Comparison of ENCODE assay signal across 20 cellular contexts in genomic region chr6:55433446-55434130, GRCh38.
DNase-seq lines count a peak whose midpoint lies in the region; TF ChIP-seq lines count a peak whose summit lies in the region.
"Had no signal": no experiment of that assay in that cellular context is flagged by ENCODE, and none has a peak within 500 bp of the region (broad histone marks: within the 10 kb centered on the region; RNA-seq: fewer than 3 reads in every experiment).

No MANE protein-coding gene starts in this region.

- H3K27ac ChIP-seq in GM23248 (no peak overlapping the region), PC-9 (no peak overlapping the region)
- H3K27ac ChIP-seq: KMS-11, left ventricle myocardium inferior, psoas muscle, SJSA1, transverse colon had no signal

- no peaks in the 10 kb centered on the region for H4K20me1 ChIP-seq in GM23248 (ENCODE audit: insufficient read depth)
- no peaks in the 10 kb centered on the region for H4K20me1 ChIP-seq in PC-9 (ENCODE audit: insufficient read depth)

- H3K4me2 ChIP-seq in GM23248 (ENCODE audit: unreplicated experiment) (no peak overlapping the region), PC-9 (no peak overlapping the region)
- H3K4me2 ChIP-seq: KMS-11 had no signal

- H3K36me3 ChIP-seq in GM23248 (ENCODE audit: low read depth) = no peaks in the 10 kb centered on the region
- H3K36me3 ChIP-seq in PC-9 (ENCODE audit: low read depth) = no peaks in the 10 kb centered on the region
- H3K36me3 ChIP-seq: left ventricle myocardium inferior, SJSA1, transverse colon had no signal

- no peak overlapping the region for H3K4me3 ChIP-seq in GM23248
- no peak overlapping the region for H3K4me3 ChIP-seq in PC-9
- H3K4me3 ChIP-seq: left ventricle myocardium inferior, psoas muscle, SJSA1, transverse colon had no signal

- H2AFZ ChIP-seq in GM23248 (no peak overlapping the region), PC-9 (no peak overlapping the region)

- intact Hi-C loops in PC-9 (cut with micrococcal nuclease; ENCODE audit: unreplicated experiment) = no loop called here

- CTCF ChIA-PET in PC-9 (lab: Charles Lee) = no interaction called here

- H3K79me2 ChIP-seq in GM23248 (ENCODE audit: insufficient read depth) (no peaks in the 10 kb centered on the region), PC-9 (ENCODE audit: low read depth) (no peaks in the 10 kb centered on the region)

- H3K9me2 ChIP-seq in GM23248 (ENCODE audit: insufficient read depth) (no peaks in the 10 kb centered on the region), PC-9 (ENCODE audit: insufficient read depth) (no peaks in the 10 kb centered on the region)

- no peak overlapping the region for H3K9ac ChIP-seq in GM23248
- H3K9ac ChIP-seq: KMS-11 had no signal

- BruUV-seq in PC-9 (replicated peaks; lab: Mats Ljungman, UMichigan) = no TSS peak

- TF ChIP-seq CTCF in PC-9 (conservative IDR thresholded peaks at IDR 0.05) = no peak

- H3F3A ChIP-seq in GM23248 (ENCODE audit: insufficient read depth) = 0 out of 2 replicates have a peak, but pooled peaks cover 9% of the 10 kb centered on the region
- H3F3A ChIP-seq in PC-9 (ENCODE audit: insufficient read depth, low read depth) = no peaks in the 10 kb centered on the region

- in situ Hi-C loops in GM23248 (cut with MboI) = loop anchor here (25.0 kb wide), 1 partner anchor 854 kb away; no protein-coding TSS in a partner anchor

- no peaks in the 10 kb centered on the region for H3K9me3 ChIP-seq in GM23248 (ENCODE audit: low read depth)
- H3K9me3 ChIP-seq in PC-9 (ENCODE audit: insufficient read depth, low read depth) = no peaks in the 10 kb centered on the region
- H3K9me3 ChIP-seq: left ventricle myocardium inferior, psoas muscle, SJSA1, transverse colon had no signal

- 45 to 46% methylated on average over 2 of the region's 2 CpGs for WGBS in GM23248 (ENCODE audit: low coverage in 1 of 2, low lambda C conversion rate in 2 of 2, missing lambda C conversion rate in 2 of 2), 2 experiments

- H3K4me1 ChIP-seq in GM23248 (ENCODE audit: insufficient read depth) = peaks cover 7% of the 10 kb centered on the region; the same call in 1 of the 2 replicates
- no peaks in the 10 kb centered on the region for H3K4me1 ChIP-seq in PC-9 (replicated peaks; ENCODE audit: insufficient read depth)
- H3K4me1 ChIP-seq: left ventricle myocardium inferior, psoas muscle, SJSA1, transverse colon had no signal

- H3K27me3 ChIP-seq in GM23248 (replicated peaks; ENCODE audit: insufficient read depth) (peaks cover 12% of the 10 kb centered on the region; the same call in 1 of the 2 replicates), PC-9 (ENCODE audit: insufficient read depth, low read depth) (no peaks in the 10 kb centered on the region)
- H3K27me3 ChIP-seq: SJSA1, transverse colon had no signal

- DNase-seq in GM23248 (peak; percentile 50), NCI-H226 (peak; percentile 58), dedifferentiated amniotic fluid mesenchymal stem cell (ENCODE audit: extremely low spot score) (peak; percentile 50), myocyte (ENCODE audit: low read depth) (peak; percentile 17), NCI-H2107 treated with DMSO at 0.1 percent for 48 hours (lab: John Stamatoyannopoulos, UW; ENCODE audit: unreplicated experiment) (no peak), PC-9 (no peak), SW480 (ENCODE audit: low spot score) (no peak)
- no peak for DNase-seq in activated CD4-positive, alpha-beta T cell treated with anti-CD3 and anti-CD28 coated beads, Interleukin-2, amount 50 U/mL, for 4 hours
- DNase-seq: activated effector memory CD4-positive, alpha-beta T cell treated with anti-CD3 and anti-CD28 coated beads, Interleukin-2, amount 50 U/mL, for 16 hours; C1 segment of cervical spinal cord; effector CD8-positive, alpha-beta T cell; left ventricle myocardium inferior; naive B cell; NCI-H187; NK-92 treated with Interleukin-12 subunit alpha and Interleukin-12 subunit beta, amount 100 ng/mL, for 24 hours; psoas muscle; stimulated activated CD4-positive, alpha-beta T cell treated with anti-CD3 and anti-CD28 coated beads, Interleukin-2, amount 100 ng/mL, for 24 hours; transverse colon had no signal

- POLR2A ChIA-PET in PC-9 (lab: Charles Lee; ENCODE audit: unreplicated experiment) = no interaction called here

Comparison
In these comparisons a context has a peak if more than half of its experiments do, and no peak if none do; other contexts are left out.
1. DNase-seq: peak in GM23248 (single experiment), NCI-H226 (single experiment), dedifferentiated amniotic fluid mesenchymal stem cell (single experiment) and myocyte (single experiment); none in NCI-H2107 treated with DMSO at 0.1 percent for 48 hours (single experiment), PC-9 (0 of 2), activated CD4-positive, alpha-beta T cell treated with anti-CD3 and anti-CD28 coated beads, Interleukin-2, amount 50 U/mL, for 4 hours (0 of 2) and SW480 (single experiment).